1 cellular context compared by ENCODE assay signal in the genomic region with DNA sequence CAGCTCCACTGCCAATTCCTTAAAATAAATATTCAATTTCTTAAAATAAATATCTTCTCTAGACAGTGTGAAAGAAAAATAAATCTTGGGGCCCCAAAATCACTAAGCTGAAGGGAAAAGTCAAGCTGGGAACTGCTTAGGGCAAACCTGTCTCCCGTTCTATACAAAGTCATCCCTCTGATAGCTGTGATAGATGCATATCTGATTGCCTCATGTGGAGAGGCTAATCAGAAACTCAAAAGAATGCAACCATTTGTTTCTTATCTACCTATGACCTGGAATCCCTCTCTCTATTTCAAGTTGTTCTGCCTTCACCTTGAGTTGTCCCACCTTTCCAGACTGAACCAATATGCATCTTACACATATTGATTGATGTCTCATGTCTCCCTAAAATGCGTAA.
TF ChIP-seq lines count a peak whose summit lies in the region.

No MANE protein-coding gene starts in this region.

TF ChIP-seq in WTC11, 78 proteins besides CTCF, POLR2A, EP300 and RAD21 (continued from another document):
- no peak for TF ChIP-seq GRHL2 (CRISPR knock-in tag; IDR thresholded peaks at IDR 0.05; ENCODE audit: insufficient replicate concordance, severe bottlenecking)
- TF ChIP-seq JUN (CRISPR knock-in tag; IDR thresholded peaks at IDR 0.05) = no peak
- TF ChIP-seq TP53 (CRISPR knock-in tag; IDR thresholded peaks at IDR 0.05) = no peak
- TF ChIP-seq CBFB (CRISPR knock-in tag; IDR thresholded peaks at IDR 0.05; ENCODE audit: low read depth) = no peak
- no peak for TF ChIP-seq ZNF263 (CRISPR knock-in tag; IDR thresholded peaks at IDR 0.05; ENCODE audit: low read depth)
